Comparison of ENCODE assay signal across 8 cellular contexts in the genomic region with DNA sequence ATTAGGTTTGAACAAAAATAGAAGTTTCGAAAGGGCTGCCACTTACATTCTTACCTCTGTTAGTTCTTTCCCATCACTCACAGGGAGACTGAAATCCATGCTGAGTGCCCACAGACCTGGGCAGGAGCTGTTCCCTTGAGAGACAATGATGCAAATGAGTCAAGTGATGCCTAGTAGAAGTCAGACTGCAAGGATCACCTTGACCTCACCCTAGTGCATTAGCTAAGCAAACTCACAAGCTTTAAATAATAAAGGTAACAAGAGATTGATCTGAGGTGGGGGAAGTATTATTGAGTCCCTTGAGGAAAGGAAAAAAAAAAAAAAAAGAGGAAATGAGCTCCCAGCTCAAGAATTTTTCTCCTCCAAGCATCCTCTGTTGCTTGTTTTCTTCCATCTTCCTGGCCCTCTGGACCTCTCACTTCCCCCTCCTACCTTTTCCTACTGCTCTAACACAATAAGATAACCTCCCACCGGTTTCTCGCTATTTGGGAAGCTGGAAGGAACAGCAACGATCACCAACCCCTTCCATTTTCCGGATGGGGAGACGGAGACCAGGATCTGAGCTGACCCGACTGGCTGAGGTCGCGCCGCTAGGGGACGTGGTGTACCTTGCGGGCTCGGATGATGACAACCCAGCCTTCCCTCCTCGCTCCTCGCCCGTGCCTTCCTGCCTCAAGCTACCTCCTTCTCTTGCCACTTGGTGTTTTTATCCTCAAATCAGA. TPM values are rescaled to one million over a fixed set of nuclear protein-coding genes. Genes with fewer than 3 reads are reported as not detected.
A peak's percentile ranks its signal among the peaks of the same experiment; 100 is the strongest.
DNase-seq lines count a peak whose midpoint lies in the region; ATAC-seq and TF ChIP-seq lines count a peak whose summit lies in the region.

No MANE protein-coding gene starts in this region.

- no peaks in the 10 kb centered on the region for H3K9me3 ChIP-seq in thoracic aorta

- H3K79me2 ChIP-seq in ACC112 (ENCODE audit: control insufficient read depth, insufficient read depth, low read length, unreplicated experiment): peaks cover 65% of the 10 kb centered on the region

- H3K27ac ChIP-seq in ACC112 (ENCODE audit: low read depth, low read length): peak overlapping the region; percentile 84
- H3K27ac ChIP-seq in caudate nucleus (ENCODE audit: low read depth, low read length): peak overlapping the region; percentile 77
- H3K27ac ChIP-seq in layer of hippocampus (ENCODE audit: low read depth, low read length): peak overlapping the region; percentile 88
- H3K27ac ChIP-seq in thoracic aorta: peak overlapping the region; percentile 85 to 86

- H3K4me3 ChIP-seq in ACC112 (ENCODE audit: low read depth, low read length) (peak overlapping the region; percentile 94), thoracic aorta (peak overlapping the region; percentile 93)

- H3K4me1 Mint-ChIP-seq in T-cell: peaks cover 9 to 13% (median 12%) of the 10 kb centered on the region in 3 donors

- H3K4me1 ChIP-seq in ACC112 (ENCODE audit: control insufficient read depth, insufficient read depth, low read length, unreplicated experiment) (peaks cover 36% of the 10 kb centered on the region), thoracic aorta (ENCODE audit: control insufficient read depth in 1 of 2, low read depth in 2 of 2) (peaks cover 12 to 62% of the 10 kb centered on the region in 2 donors)

- H3K27me3 ChIP-seq in ACC112 (ENCODE audit: insufficient read depth, low read length) (no peaks in the 10 kb centered on the region), layer of hippocampus (ENCODE audit: control insufficient read depth, insufficient read depth, low read length) (no peaks in the 10 kb centered on the region), thoracic aorta (replicated peaks; ENCODE audit: insufficient read depth) (no peaks in the 10 kb centered on the region)

- ATAC-seq in thoracic aorta (ENCODE audit: insufficient number of reproducible peaks, low FRiP score, low read depth): no peak
- ATAC-seq in T-cell (replicated peaks in 1 of 4): no peak
- no peak for ATAC-seq in GM19328 (IDR thresholded peaks at IDR 0.05; ENCODE audit: unreplicated experiment)

- H3K27ac Mint-ChIP-seq in T-cell: no peak overlapping the region

- no peaks in the 10 kb centered on the region for H3K9me3 Mint-ChIP-seq in T-cell

- H2AFZ ChIP-seq in ACC112 (ENCODE audit: low read length, unreplicated experiment): peak overlapping the region; percentile 0

- TF ChIP-seq CTCF in thoracic aorta (IDR thresholded peaks at IDR 0.05): peak; percentile 55

- H3K27me3 Mint-ChIP-seq in T-cell: peaks cover 44 to 48% of the 10 kb centered on the region in 2 donors

- H3K36me3 ChIP-seq in ACC112 (ENCODE audit: insufficient read depth, low read length): no peaks in the 10 kb centered on the region
- no peaks in the 10 kb centered on the region for H3K36me3 ChIP-seq in thoracic aorta

- no peaks in the 10 kb centered on the region for H3K36me3 Mint-ChIP-seq in T-cell

- H3K4me3 Mint-ChIP-seq in T-cell: no peak overlapping the region

- DNase-seq in HS-27A (ENCODE audit: low read depth) (peak; percentile 31), caudate nucleus (lab: John Stamatoyannopoulos, UW) (peak in 56 of 61 donors; percentile 1 to 76 (median 50)), thoracic aorta (ENCODE audit: low spot score) (no peak), T-cell (no peak), RKO (ENCODE audit: low spot score) (no peak)

- POLR2A ChIA-PET in T-cell (lab: Charles Lee): no interaction called here

- CTCF ChIA-PET in T-cell (lab: Charles Lee): interaction anchor here in 1 of 2 donors (0.6 kb wide), 1 partner anchor 27 kb away, joined by 3 read pairs; no protein-coding TSS in a partner anchor

RNA-seq across cellular contexts. Expression of gene LPAR1, which starts 2.0 kb away (rescaled TPM):
- total RNA-seq in thoracic aorta: 10 to 100 TPM; 85.1 to 94.0 TPM
- under 1 TPM in 3 of 5 donors, not detected in 2; 0.26 to 0.47 (median 0.41) TPM for total RNA-seq in T-cell

Comparison
In these comparisons a context has a peak if more than half of its experiments do, and no peak if none do; other contexts are left out.
1. DNase-seq: peak in HS-27A (single experiment) and caudate nucleus (56 of 61); none in thoracic aorta (single experiment), T-cell (0 of 34) and RKO (single experiment).
2. RNA of gene LPAR1, which starts 2.0 kb away (total RNA-seq): 85.1 to 94.0 TPM in thoracic aorta; 0.26 to 0.47 TPM in T-cell; every median in the first group is over 10 times any median in the second.
3. Peak in every context shown above with its lines, with median percentiles within 50 percentile points of each other: H3K27ac ChIP-seq.